ENCODE assay signal across 9 cellular contexts in the genomic region with DNA sequence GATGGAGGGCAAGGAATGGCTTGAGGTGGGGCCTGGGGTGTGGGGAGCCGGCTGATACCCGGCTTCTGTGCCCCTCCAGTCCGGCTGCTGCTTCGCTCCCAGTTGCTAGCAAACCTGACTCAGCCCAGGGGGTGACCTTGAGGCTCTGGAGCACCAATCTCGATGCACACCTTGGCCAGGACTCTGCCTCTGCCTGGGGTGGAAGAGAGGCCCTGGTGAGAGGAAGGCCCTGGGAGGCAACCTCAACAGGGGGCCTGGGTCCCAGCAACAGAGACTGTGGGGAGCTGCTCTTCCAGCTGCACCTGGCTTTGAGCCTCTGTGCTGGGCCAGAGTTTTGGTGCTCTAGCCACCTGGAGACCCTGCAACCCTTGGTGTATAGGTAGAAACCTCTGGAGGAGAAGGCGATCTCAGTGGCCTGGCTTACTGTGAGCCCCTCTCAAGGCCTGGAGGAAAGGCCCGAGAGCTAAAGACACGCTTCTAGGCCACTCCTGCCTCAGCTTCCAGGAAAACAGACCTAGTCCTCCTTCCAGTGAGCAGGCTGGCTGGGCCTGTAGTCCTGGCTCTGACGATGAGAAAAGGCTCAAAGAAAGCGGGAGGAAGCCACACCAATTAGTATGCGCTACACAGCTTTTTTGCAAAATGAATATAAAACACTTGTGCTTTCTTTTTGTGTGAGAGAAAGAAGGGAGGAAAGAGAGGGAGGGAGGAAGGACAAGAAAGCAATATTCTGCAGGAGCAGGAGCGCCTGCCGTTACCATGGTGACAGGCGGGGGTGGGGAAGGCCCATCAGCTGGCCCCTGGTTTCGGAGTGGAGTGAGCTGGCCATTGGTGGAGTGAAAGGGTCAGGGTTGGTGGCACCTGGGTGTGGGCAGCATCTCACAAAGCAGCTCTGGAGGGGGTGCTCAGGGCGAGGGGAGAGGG. TPM values are rescaled to one million over a fixed set of nuclear protein-coding genes. Genes with fewer than 3 reads are reported as not detected.
DNase-seq lines count a peak whose midpoint lies in the region; ATAC-seq and TF ChIP-seq lines count a peak whose summit lies in the region.
"Had no signal": no experiment of that assay in that cellular context is flagged by ENCODE, and none has a peak within 500 bp of the region (broad histone marks: within the 10 kb centered on the region; RNA-seq: fewer than 3 reads in every experiment).

No MANE protein-coding gene starts in this region.

- H3K27ac ChIP-seq in liver (ENCODE audit: low read depth in 1 of 2, low read length in 2 of 2) (peak overlapping the region; percentile 96 to 97), subcutaneous abdominal adipose tissue (ENCODE audit: low read depth, low read length) (peak overlapping the region; percentile 61)

- WGBS in liver = 88% methylated on average over 16 of the region's 16 CpGs

- no peak for TF ChIP-seq RAD21 in liver (IDR thresholded peaks at IDR 0.05)

- peak overlapping the region in 2 of 5 experiments; percentile 10 to 40 for H3K4me3 Mint-ChIP-seq in brain

- no peaks in the 10 kb centered on the region for H3K9me3 Mint-ChIP-seq in brain

- peak in 2 of 3 experiments; percentile 10 to 37 for DNase-seq in NCI-H1417 (lab: John Stamatoyannopoulos, UW)
- no peak for DNase-seq in NCI-H1417 treated with DMSO at 0.1 percent for 48 hours (lab: John Stamatoyannopoulos, UW)
- DNase-seq in LoVo (ENCODE audit: low spot score) = no peak
- no peak for DNase-seq in NCI-H2171 (lab: John Stamatoyannopoulos, UW)
- no peak for DNase-seq in omental fat pad (ENCODE audit: low spot score)
- DNase-seq: 8988T had no signal

- TF ChIP-seq CTCF in brain (conservative IDR thresholded peaks at IDR 0.05) (no peak), liver (IDR thresholded peaks at IDR 0.05; ENCODE audit: low read depth, low read length, missing input control) (no peak), omental fat pad (IDR thresholded peaks at IDR 0.05) (no peak)

- no peaks in the 10 kb centered on the region for H3K27me3 ChIP-seq in liver (ENCODE audit: control insufficient read depth in 4 of 4, insufficient read depth in 4 of 4, low read length in 3 of 4)
- no peaks in the 10 kb centered on the region for H3K27me3 ChIP-seq in subcutaneous abdominal adipose tissue (ENCODE audit: control insufficient read depth in 5 of 5, insufficient read depth in 4 of 5, low read length in 5 of 5)

- H3K36me3 ChIP-seq in liver (ENCODE audit: control insufficient read depth in 4 of 4, insufficient read depth in 3 of 4, low read depth in 1 of 4, low read length in 3 of 4) (peaks cover 0 to 2% (median 0%) of the 10 kb centered on the region in 4 donors), subcutaneous abdominal adipose tissue (ENCODE audit: control insufficient read depth in 5 of 5, insufficient read depth in 5 of 5, low read length in 5 of 5) (peaks cover 0 to 6% (median 0%) of the 10 kb centered on the region in 5 donors)

- H3K9me3 ChIP-seq in liver (ENCODE audit: control insufficient read depth in 4 of 4, low read length in 3 of 4) (no peaks in the 10 kb centered on the region), subcutaneous abdominal adipose tissue (ENCODE audit: control insufficient read depth in 5 of 5, low read length in 5 of 5) (no peaks in the 10 kb centered on the region)

- peaks cover 81% of the 10 kb centered on the region for H3K4me1 Mint-ChIP-seq in brain

- peaks cover 3% of the 10 kb centered on the region for H3K36me3 Mint-ChIP-seq in brain

- no peaks in the 10 kb centered on the region for H3K27me3 Mint-ChIP-seq in brain

- H3K4me1 ChIP-seq in liver (ENCODE audit: control insufficient read depth in 4 of 4, insufficient read depth in 4 of 4, low read length in 3 of 4) = peaks cover 62 to 91% (median 76%) of the 10 kb centered on the region in 4 donors
- H3K4me1 ChIP-seq in subcutaneous abdominal adipose tissue (ENCODE audit: control insufficient read depth in 5 of 5, insufficient read depth in 5 of 5, low read length in 5 of 5) = peaks cover 16 to 81% (median 80%) of the 10 kb centered on the region in 5 donors

- no peak for ATAC-seq in omental fat pad (ENCODE audit: low FRiP score)

- H3K9ac ChIP-seq in liver (ENCODE audit: low read depth in 1 of 2, low read length in 2 of 2) = no peak overlapping the region
- no peak overlapping the region for H3K9ac ChIP-seq in subcutaneous abdominal adipose tissue (ENCODE audit: low read length in 5 of 5)

- H3K4me3 ChIP-seq in liver (ENCODE audit: low read depth in 1 of 3, low read length in 3 of 3) (no peak overlapping the region), subcutaneous abdominal adipose tissue (ENCODE audit: low read depth in 1 of 5, low read length in 5 of 5) (no peak overlapping the region)

- peak overlapping the region; percentile 97 to 98 (median 97) for H3K27ac Mint-ChIP-seq in brain

TF ChIP-seq in liver, 16 proteins besides CTCF, POLR2A, EP300 and RAD21:
- TF ChIP-seq, protein P1, sequence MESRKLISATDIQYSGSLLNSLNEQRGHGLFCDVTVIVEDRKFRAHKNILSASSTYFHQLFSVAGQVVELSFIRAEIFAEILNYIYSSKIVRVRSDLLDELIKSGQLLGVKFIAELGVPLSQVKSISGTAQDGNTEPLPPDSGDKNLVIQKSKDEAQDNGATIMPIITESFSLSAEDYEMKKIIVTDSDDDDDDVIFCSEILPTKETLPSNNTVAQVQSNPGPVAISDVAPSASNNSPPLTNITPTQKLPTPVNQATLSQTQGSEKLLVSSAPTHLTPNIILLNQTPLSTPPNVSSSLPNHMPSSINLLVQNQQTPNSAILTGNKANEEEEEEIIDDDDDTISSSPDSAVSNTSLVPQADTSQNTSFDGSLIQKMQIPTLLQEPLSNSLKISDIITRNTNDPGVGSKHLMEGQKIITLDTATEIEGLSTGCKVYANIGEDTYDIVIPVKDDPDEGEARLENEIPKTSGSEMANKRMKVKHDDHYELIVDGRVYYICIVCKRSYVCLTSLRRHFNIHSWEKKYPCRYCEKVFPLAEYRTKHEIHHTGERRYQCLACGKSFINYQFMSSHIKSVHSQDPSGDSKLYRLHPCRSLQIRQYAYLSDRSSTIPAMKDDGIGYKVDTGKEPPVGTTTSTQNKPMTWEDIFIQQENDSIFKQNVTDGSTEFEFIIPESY (IDR thresholded peaks at IDR 0.05) = no peak
- TF ChIP-seq EGR1 (IDR thresholded peaks at IDR 0.05; ENCODE audit: low read depth in 2 of 2) = no peak
- TF ChIP-seq GABPA (IDR thresholded peaks at IDR 0.05 in 1 of 2, conservative IDR thresholded peaks at IDR 0.05 in 1 of 2) = no peak
- no peak for TF ChIP-seq HNF4A (conservative IDR thresholded peaks at IDR 0.05)
- TF ChIP-seq, protein P2, sequence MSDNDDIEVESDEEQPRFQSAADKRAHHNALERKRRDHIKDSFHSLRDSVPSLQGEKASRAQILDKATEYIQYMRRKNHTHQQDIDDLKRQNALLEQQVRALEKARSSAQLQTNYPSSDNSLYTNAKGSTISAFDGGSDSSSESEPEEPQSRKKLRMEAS (IDR thresholded peaks at IDR 0.05) = no peak
- no peak for TF ChIP-seq SP1 (IDR thresholded peaks at IDR 0.05)
- TF ChIP-seq FOXA2 (IDR thresholded peaks at IDR 0.05) = no peak
- TF ChIP-seq TAF1 (conservative IDR thresholded peaks at IDR 0.05) = no peak
- TF ChIP-seq RXRA (IDR thresholded peaks at IDR 0.05) = no peak
- no peak for TF ChIP-seq YY1 (IDR thresholded peaks at IDR 0.05)
- TF ChIP-seq FOXA1 (IDR thresholded peaks at IDR 0.05) = no peak
- TF ChIP-seq NR2F2 (IDR thresholded peaks at IDR 0.05) = no peak
- no peak for TF ChIP-seq HNF4G (IDR thresholded peaks at IDR 0.05)
- TF ChIP-seq, protein P3, sequence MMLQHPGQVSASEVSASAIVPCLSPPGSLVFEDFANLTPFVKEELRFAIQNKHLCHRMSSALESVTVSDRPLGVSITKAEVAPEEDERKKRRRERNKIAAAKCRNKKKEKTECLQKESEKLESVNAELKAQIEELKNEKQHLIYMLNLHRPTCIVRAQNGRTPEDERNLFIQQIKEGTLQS (IDR thresholded peaks at IDR 0.05) = no peak
- TF ChIP-seq, protein P4, sequence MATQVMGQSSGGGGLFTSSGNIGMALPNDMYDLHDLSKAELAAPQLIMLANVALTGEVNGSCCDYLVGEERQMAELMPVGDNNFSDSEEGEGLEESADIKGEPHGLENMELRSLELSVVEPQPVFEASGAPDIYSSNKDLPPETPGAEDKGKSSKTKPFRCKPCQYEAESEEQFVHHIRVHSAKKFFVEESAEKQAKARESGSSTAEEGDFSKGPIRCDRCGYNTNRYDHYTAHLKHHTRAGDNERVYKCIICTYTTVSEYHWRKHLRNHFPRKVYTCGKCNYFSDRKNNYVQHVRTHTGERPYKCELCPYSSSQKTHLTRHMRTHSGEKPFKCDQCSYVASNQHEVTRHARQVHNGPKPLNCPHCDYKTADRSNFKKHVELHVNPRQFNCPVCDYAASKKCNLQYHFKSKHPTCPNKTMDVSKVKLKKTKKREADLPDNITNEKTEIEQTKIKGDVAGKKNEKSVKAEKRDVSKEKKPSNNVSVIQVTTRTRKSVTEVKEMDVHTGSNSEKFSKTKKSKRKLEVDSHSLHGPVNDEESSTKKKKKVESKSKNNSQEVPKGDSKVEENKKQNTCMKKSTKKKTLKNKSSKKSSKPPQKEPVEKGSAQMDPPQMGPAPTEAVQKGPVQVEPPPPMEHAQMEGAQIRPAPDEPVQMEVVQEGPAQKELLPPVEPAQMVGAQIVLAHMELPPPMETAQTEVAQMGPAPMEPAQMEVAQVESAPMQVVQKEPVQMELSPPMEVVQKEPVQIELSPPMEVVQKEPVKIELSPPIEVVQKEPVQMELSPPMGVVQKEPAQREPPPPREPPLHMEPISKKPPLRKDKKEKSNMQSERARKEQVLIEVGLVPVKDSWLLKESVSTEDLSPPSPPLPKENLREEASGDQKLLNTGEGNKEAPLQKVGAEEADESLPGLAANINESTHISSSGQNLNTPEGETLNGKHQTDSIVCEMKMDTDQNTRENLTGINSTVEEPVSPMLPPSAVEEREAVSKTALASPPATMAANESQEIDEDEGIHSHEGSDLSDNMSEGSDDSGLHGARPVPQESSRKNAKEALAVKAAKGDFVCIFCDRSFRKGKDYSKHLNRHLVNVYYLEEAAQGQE (IDR thresholded peaks at IDR 0.05) = no peak
- no peak for TF ChIP-seq JUND (IDR thresholded peaks at IDR 0.05)

RNA-seq across cellular contexts. Expression of a gene that starts 51.0 kb away (rescaled TPM):
- 76.0 TPM for polyA plus RNA-seq in brain (ENCODE audit: insufficient read depth, low read depth, low replicate concordance)
- total RNA-seq in liver = 10 to 100 TPM; 17.7 to 23.3 TPM
- 10 to 100 TPM; 16.7 to 29.8 TPM for polyA plus RNA-seq in liver
- total RNA-seq in omental fat pad = 10 to 100 TPM; 24.0 to 44.1 (median 35.0) TPM

Comparison
In these comparisons a context has a peak if more than half of its experiments do, and no peak if none do; other contexts are left out.
1. DNase-seq: peak in NCI-H1417 (2 of 3); none in NCI-H1417 treated with DMSO at 0.1 percent for 48 hours (single experiment), LoVo (single experiment), NCI-H2171 (single experiment) and omental fat pad (single experiment).